Comparison of ENCODE assay signal across 1 cellular context in genomic region chr19:18362934-18363542, GRCh38.
TF ChIP-seq lines count a peak whose summit lies in the region.

No MANE protein-coding gene starts in this region.

TF ChIP-seq in IMR-90, 13 proteins besides CTCF, POLR2A, EP300 and RAD21:
- TF ChIP-seq ELK1 (IDR thresholded peaks at IDR 0.05; ENCODE audit: borderline replicate concordance, low read depth, low read length) (no peak), FOS (IDR thresholded peaks at IDR 0.05; ENCODE audit: low read depth, low read length) (no peak), BHLHE40 (IDR thresholded peaks at IDR 0.05; ENCODE audit: low read depth, low read length) (no peak), SMC3 (IDR thresholded peaks at IDR 0.05; ENCODE audit: low read depth, low read length) (no peak), CEBPB (IDR thresholded peaks at IDR 0.05; ENCODE audit: low read depth, low read length) (no peak)
